ENCODE assay signal across 1 cellular context in the genomic region with DNA sequence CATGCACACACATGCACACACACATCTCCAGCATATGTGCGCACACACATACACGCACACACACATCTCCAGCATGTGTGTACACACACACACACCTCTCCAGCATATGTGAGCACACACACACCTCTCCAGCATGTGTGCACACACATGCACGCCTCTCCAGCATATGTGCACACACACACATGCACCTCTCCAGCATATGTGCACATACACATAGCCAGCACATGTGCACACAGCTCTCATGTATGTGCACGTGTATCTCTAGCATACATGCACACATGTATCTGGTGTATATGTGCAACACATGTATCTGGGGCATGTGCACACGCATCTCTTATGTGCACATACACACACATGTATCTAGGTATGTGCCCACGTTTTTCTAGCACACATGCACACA.
TF ChIP-seq lines count a peak whose summit lies in the region.

No MANE protein-coding gene starts in this region.

TF ChIP-seq in H1, 55 proteins besides CTCF, POLR2A, EP300 and RAD21:
- TF ChIP-seq SP4 (IDR thresholded peaks at IDR 0.05; ENCODE audit: low read length): no peak
- TF ChIP-seq POLR2AphosphoS5 (IDR thresholded peaks at IDR 0.05; ENCODE audit: low read depth, low read length): 0 out of 2 replicates have a peak, but pooled peaks have one; percentile 24
